ENCODE assay signal across 21 cellular contexts in the genomic region with DNA sequence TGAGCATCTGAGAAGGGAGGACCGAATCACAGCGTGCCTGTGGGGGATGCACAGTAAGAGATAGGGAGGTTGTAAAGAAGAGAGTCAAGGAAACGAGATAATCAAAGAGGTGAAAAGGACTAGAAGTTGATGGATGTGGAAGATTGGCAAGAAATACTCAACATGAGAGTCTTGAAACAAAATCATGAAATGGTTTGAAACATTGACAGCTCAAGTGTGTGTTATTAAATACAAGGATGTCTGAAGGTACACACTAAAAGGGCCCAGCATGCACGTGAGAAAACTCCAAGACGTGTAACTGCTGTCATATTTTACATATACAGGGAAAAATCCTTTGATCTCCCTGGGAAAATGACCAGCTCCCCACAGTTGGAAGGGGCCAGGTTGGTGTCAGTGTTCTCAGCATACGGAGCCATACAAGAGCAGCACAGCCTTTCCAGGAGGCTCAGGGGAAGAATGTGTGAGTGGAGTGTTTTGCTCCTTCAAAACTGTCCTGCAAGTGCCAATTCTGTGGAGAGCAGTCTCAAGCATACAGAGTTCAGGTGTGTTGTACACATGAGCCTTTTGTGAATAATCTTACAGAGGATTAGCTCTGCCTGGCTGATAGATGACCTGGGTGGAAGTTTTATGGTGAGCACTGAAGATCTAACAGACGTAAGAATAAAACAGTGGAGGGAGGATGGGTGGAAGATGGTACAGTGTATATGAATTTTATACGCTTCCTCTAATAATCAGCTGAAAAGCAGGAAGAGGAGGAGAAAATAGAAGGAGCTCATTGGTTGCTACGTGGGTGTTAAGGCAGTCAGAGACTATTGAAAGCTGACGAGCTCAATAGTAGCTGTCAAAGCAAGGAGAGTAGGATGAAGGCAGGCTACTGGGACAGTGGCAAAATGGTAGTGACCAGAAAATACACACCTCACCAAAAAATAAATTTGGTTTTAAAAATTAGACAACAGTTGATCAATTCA.
"Had no signal": no experiment of that assay in that cellular context is flagged by ENCODE, and none has a peak within 500 bp of the region (broad histone marks: within the 10 kb centered on the region; RNA-seq: fewer than 3 reads in every experiment).

No MANE protein-coding gene starts in this region.

- H3K9me3 ChIP-seq: adrenal gland, gastroesophageal sphincter, heart right ventricle, mucosa of descending colon, right atrium auricular region had no signal

- H3K27ac ChIP-seq: adrenal gland, gastroesophageal sphincter, heart right ventricle, neural progenitor cell, right atrium auricular region, WERI-Rb-1 had no signal

- DNase-seq: activated CD4-positive, alpha-beta T cell treated with anti-CD3 and anti-CD28 coated beads for 1 hour; activated CD4-positive, alpha-beta T cell treated with anti-CD3 and anti-CD28 coated beads, Interleukin-2, amount 50 U/mL, for 4 hours; activated gamma-delta T cell treated with Interleukin-2 at 50 U/mL for 16 hours; adrenal gland; cerebellar nuclear complex; effector CD8-positive, alpha-beta T cell; heart right ventricle; immature natural killer cell; mesenchymal stem cell; mucosa of descending colon; naive B cell; stimulated activated CD4-positive, alpha-beta T cell treated with anti-CD3 and anti-CD28 coated beads, Interleukin-12 subunit alpha, Interleukin-12 subunit beta, amount 100 ng/mL, for 4 hours; stimulated activated CD4-positive, alpha-beta T cell treated with anti-CD3 and anti-CD28 coated beads, Interleukin-1b, Interleukin-23, amount 100 ng/mL, for 48 hours; stimulated activated CD8-positive, alpha-beta memory T cell treated with anti-CD3 and anti-CD28 coated beads, Interleukin-4, amount 100 ng/mL, for 48 hours; stimulated activated naive CD4-positive, alpha-beta T cell; WERI-Rb-1 had no signal

- ATAC-seq: activated naive CD4-positive, alpha-beta T cell treated with anti-CD3 and anti-CD28 coated beads, Interleukin-2, amount 50 U/mL, for 72 hours; esophagus mucosa; gastroesophageal sphincter; heart right ventricle; mucosa of descending colon had no signal

- H3K4me2 ChIP-seq: neural progenitor cell had no signal

- H2AFZ ChIP-seq: neural progenitor cell had no signal

- H3K36me3 ChIP-seq: neural progenitor cell, WERI-Rb-1 had no signal

- H3K4me1 ChIP-seq: adrenal gland, gastroesophageal sphincter, heart right ventricle, neural progenitor cell, right atrium auricular region had no signal

- H3K4me3 ChIP-seq: adrenal gland, gastroesophageal sphincter, heart right ventricle, mucosa of descending colon, neural progenitor cell, right atrium auricular region had no signal
